In genomic region chr13:110302154-110302553, GRCh38 we compare ENCODE assay signal across 18 cellular contexts. TPM values are rescaled to one million over a fixed set of nuclear protein-coding genes. Genes with fewer than 3 reads are reported as not detected.
DNase-seq lines count a peak whose midpoint lies in the region; ATAC-seq and TF ChIP-seq lines count a peak whose summit lies in the region.
"Had no signal": no experiment of that assay in that cellular context is flagged by ENCODE, and none has a peak within 500 bp of the region (broad histone marks: within the 10 kb centered on the region; RNA-seq: fewer than 3 reads in every experiment).

No MANE protein-coding gene starts in this region.

- POLR2A ChIA-PET in MCF 10A (lab: Yijun Ruan, JAX) = no interaction called here
- POLR2A ChIA-PET in CD8-positive, alpha-beta T cell (lab: Charles Lee) = no interaction called here

- in situ Hi-C loops in transverse colon (cut with MboI; ENCODE audit: low pct_ligation_motif_present in 1 of 4, low pct_unique_long_range_greater_than_20kb in 1 of 4, low sequenced_read_pairs in 3 of 4) = no loop called here

- H3K9me3 Mint-ChIP-seq in MCF 10A (ENCODE audit: unreplicated experiment) (no peaks in the 10 kb centered on the region), glutamatergic neuron (ENCODE audit: unreplicated experiment) (no peaks in the 10 kb centered on the region), osteocyte (ENCODE audit: unreplicated experiment) (no peaks in the 10 kb centered on the region)
- H3K9me3 Mint-ChIP-seq in CD8-positive, alpha-beta T cell = no peaks in the 10 kb centered on the region
- H3K9me3 Mint-ChIP-seq: activated T-helper 2 cell treated with anti-CD3 and anti-CD28 coated beads, Interferon-gamma antibody, Interleukin-2, Interleukin-4, amounts not matched to agents 10 μg/mL and 5 μg/mL and 100 μg/mL, durations not matched to agents 14 hours and 24 hours and 36 hours; CD4-positive, CD25-positive, alpha-beta regulatory T cell; dendritic cell treated with granulocyte-macrophage colony-stimulating factor and Interleukin-4, amounts not matched to agents 40 ng/mL and 50 ng/mL, for 4 days had no signal

- TF ChIP-seq POLR2A in breast epithelium (IDR thresholded peaks at IDR 0.05) (no peak), transverse colon (IDR thresholded peaks at IDR 0.05) (no peak)

- H3K4me3 ChIP-seq in breast epithelium (peak overlapping the region in 1 of 3 donors; percentile 43), transverse colon (no peak overlapping the region)
- H3K4me3 ChIP-seq in effector memory CD4-positive, alpha-beta T cell (ENCODE audit: insufficient read depth, low read depth, low read length, poor library complexity, severe bottlenecking) = no peak overlapping the region
- no peak overlapping the region for H3K4me3 ChIP-seq in CD8-positive, alpha-beta T cell (ENCODE audit: low read depth, low read length)
- H3K4me3 ChIP-seq: ovary had no signal

- no peak for TF ChIP-seq EP300 in transverse colon (IDR thresholded peaks at IDR 0.05; ENCODE audit: low read depth)

- H3K27me3 Mint-ChIP-seq in MCF 10A (ENCODE audit: insufficient read depth, unreplicated experiment) = no peaks in the 10 kb centered on the region
- peaks cover 11% of the 10 kb centered on the region for H3K27me3 Mint-ChIP-seq in glutamatergic neuron (ENCODE audit: unreplicated experiment)
- no peaks in the 10 kb centered on the region for H3K27me3 Mint-ChIP-seq in osteocyte (ENCODE audit: unreplicated experiment)
- H3K27me3 Mint-ChIP-seq in CD8-positive, alpha-beta T cell (ENCODE audit: low read depth) = peaks cover 49% of the 10 kb centered on the region

- H3K4me1 Mint-ChIP-seq in MCF 10A (ENCODE audit: insufficient read depth, unreplicated experiment) (peaks cover 19% of the 10 kb centered on the region), glutamatergic neuron (ENCODE audit: low read depth, unreplicated experiment) (peaks cover 29% of the 10 kb centered on the region), osteocyte (ENCODE audit: unreplicated experiment) (peaks cover 73% of the 10 kb centered on the region)
- no peaks in the 10 kb centered on the region for H3K4me1 Mint-ChIP-seq in CD8-positive, alpha-beta T cell (ENCODE audit: low read depth)

- H3K27me3 ChIP-seq in breast epithelium = peaks cover 0 to 5% of the 10 kb centered on the region in 2 donors
- peaks cover 27% of the 10 kb centered on the region for H3K27me3 ChIP-seq in transverse colon
- peaks cover 3% of the 10 kb centered on the region for H3K27me3 ChIP-seq in effector memory CD4-positive, alpha-beta T cell (replicated peaks; ENCODE audit: control insufficient read depth, insufficient read depth, low read length, poor library complexity, severe bottlenecking)
- no peaks in the 10 kb centered on the region for H3K27me3 ChIP-seq in CD8-positive, alpha-beta T cell (ENCODE audit: insufficient read depth, low read length)
- H3K27me3 ChIP-seq: ovary had no signal

- H3K27ac ChIP-seq in breast epithelium = peak overlapping the region; percentile 52 to 58
- H3K27ac ChIP-seq in transverse colon = peak overlapping the region; percentile 88 to 98 (median 94)
- H3K27ac ChIP-seq in effector memory CD4-positive, alpha-beta T cell (ENCODE audit: insufficient read depth, low read length, poor library complexity, severe bottlenecking) = no peak overlapping the region
- H3K27ac ChIP-seq in CD8-positive, alpha-beta T cell (ENCODE audit: low read depth, low read length) = no peak overlapping the region

- TF ChIP-seq CTCF in breast epithelium (IDR thresholded peaks at IDR 0.05) = no peak
- TF ChIP-seq CTCF in MCF 10A (IDR thresholded peaks at IDR 0.05; ENCODE audit: unreplicated experiment) = no peak
- TF ChIP-seq CTCF in glutamatergic neuron (IDR thresholded peaks at IDR 0.05; ENCODE audit: partially characterized antibody, unreplicated experiment) = no peak
- TF ChIP-seq CTCF in osteocyte (IDR thresholded peaks at IDR 0.05) = no peak
- TF ChIP-seq CTCF in transverse colon (IDR thresholded peaks at IDR 0.05) = no peak
- TF ChIP-seq CTCF in CD8-positive, alpha-beta T cell (IDR thresholded peaks at IDR 0.05) = no peak

- H3K4me1 ChIP-seq in breast epithelium (peaks cover 3 to 8% of the 10 kb centered on the region in 2 donors), transverse colon (peaks cover 0 to 49% (median 20%) of the 10 kb centered on the region in 4 donors)
- H3K4me1 ChIP-seq in effector memory CD4-positive, alpha-beta T cell (ENCODE audit: control insufficient read depth, insufficient read depth, low read length, poor library complexity, severe bottlenecking) = no peaks in the 10 kb centered on the region
- H3K4me1 ChIP-seq in CD8-positive, alpha-beta T cell (ENCODE audit: insufficient read depth, low read length) = no peaks in the 10 kb centered on the region

- BruUV-seq in MCF 10A (replicated peaks; lab: Mats Ljungman, UMichigan) = no TSS peak

- CTCF ChIA-PET in MCF 10A (lab: Yijun Ruan, JAX) = interaction anchor here (0.5 to 1.1 kb wide), 4 partner anchors 76 to 110 kb away, joined by 3 to 6 read pairs (median 3); no protein-coding TSS in a partner anchor
- CTCF ChIA-PET in CD8-positive, alpha-beta T cell (lab: Charles Lee) = no interaction called here

- DNase-seq in breast epithelium (ENCODE audit: low spot score in 2 of 2) (no peak), MCF 10A (ENCODE audit: unreplicated experiment) (no peak), glutamatergic neuron (no peak), osteocyte (ENCODE audit: extremely low spot score, unreplicated experiment) (no peak), transverse colon (no peak), middle frontal gyrus (ENCODE audit: extremely low spot score, low spot score) (no peak)
- DNase-seq in effector memory CD4-positive, alpha-beta T cell = no peak
- DNase-seq in CD8-positive, alpha-beta T cell = no peak
- DNase-seq: 8988T; activated CD8-positive, alpha-beta T cell treated with anti-CD3 and anti-CD28 coated beads, Interleukin-2, amount 10 ng/mL, durations not matched to agents 7 days and 5 days; CD4-positive, CD25-positive, alpha-beta regulatory T cell; DMS79; NCI-H526 treated with DMSO at 0.1 percent for 48 hours; PC-3; SK-N-SH had no signal

- H3K27ac Mint-ChIP-seq in MCF 10A (ENCODE audit: low read depth, unreplicated experiment) = no peak overlapping the region
- no peak overlapping the region for H3K27ac Mint-ChIP-seq in glutamatergic neuron (ENCODE audit: unreplicated experiment)
- H3K27ac Mint-ChIP-seq in osteocyte (ENCODE audit: unreplicated experiment) = peak overlapping the region; percentile 94
- H3K27ac Mint-ChIP-seq in CD8-positive, alpha-beta T cell = no peak overlapping the region
- H3K27ac Mint-ChIP-seq: activated CD8-positive, alpha-beta T cell treated with anti-CD3 and anti-CD28 coated beads, Interleukin-2, amount 10 ng/mL, durations not matched to agents 7 days and 5 days; activated T-helper 2 cell treated with anti-CD3 and anti-CD28 coated beads, Interferon-gamma antibody, Interleukin-2, Interleukin-4, amounts not matched to agents 10 μg/mL and 5 μg/mL and 100 μg/mL, durations not matched to agents 14 hours and 24 hours and 36 hours; CD4-positive, CD25-positive, alpha-beta regulatory T cell; dendritic cell treated with granulocyte-macrophage colony-stimulating factor and Interleukin-4, amounts not matched to agents 40 ng/mL and 50 ng/mL, for 4 days had no signal

- H3K36me3 ChIP-seq in breast epithelium (no peaks in the 10 kb centered on the region), transverse colon (no peaks in the 10 kb centered on the region)
- no peaks in the 10 kb centered on the region for H3K36me3 ChIP-seq in effector memory CD4-positive, alpha-beta T cell (ENCODE audit: control insufficient read depth, insufficient read depth, low read length)
- no peaks in the 10 kb centered on the region for H3K36me3 ChIP-seq in CD8-positive, alpha-beta T cell (ENCODE audit: insufficient read depth, low read length)
- H3K36me3 ChIP-seq: ovary had no signal

- no peak overlapping the region for H3K4me3 Mint-ChIP-seq in MCF 10A (ENCODE audit: unreplicated experiment)
- peak overlapping the region; percentile 7 for H3K4me3 Mint-ChIP-seq in glutamatergic neuron (ENCODE audit: unreplicated experiment)
- peak overlapping the region; percentile 46 for H3K4me3 Mint-ChIP-seq in osteocyte (ENCODE audit: unreplicated experiment)
- H3K4me3 Mint-ChIP-seq in CD8-positive, alpha-beta T cell = no peak overlapping the region
- H3K4me3 Mint-ChIP-seq: activated CD8-positive, alpha-beta T cell treated with anti-CD3 and anti-CD28 coated beads, Interleukin-2, amount 10 ng/mL, durations not matched to agents 7 days and 5 days; dendritic cell treated with granulocyte-macrophage colony-stimulating factor and Interleukin-4, amounts not matched to agents 40 ng/mL and 50 ng/mL, for 4 days had no signal

- 75% methylated on average over 3 to 7 of the region's 7 CpGs for WGBS in transverse colon (ENCODE audit: low coverage in 1 of 2), 2 donors

- no peaks in the 10 kb centered on the region for H3K9me3 ChIP-seq in breast epithelium
- H3K9me3 ChIP-seq in transverse colon = no peaks in the 10 kb centered on the region
- H3K9me3 ChIP-seq in effector memory CD4-positive, alpha-beta T cell (ENCODE audit: control insufficient read depth, low read length) = no peaks in the 10 kb centered on the region
- no peaks in the 10 kb centered on the region for H3K9me3 ChIP-seq in CD8-positive, alpha-beta T cell (ENCODE audit: low read length)
- H3K9me3 ChIP-seq: ovary, SK-N-SH had no signal

- no peaks in the 10 kb centered on the region for H3K36me3 Mint-ChIP-seq in MCF 10A (ENCODE audit: insufficient read depth, unreplicated experiment)
- H3K36me3 Mint-ChIP-seq in glutamatergic neuron (ENCODE audit: unreplicated experiment) = no peaks in the 10 kb centered on the region
- H3K36me3 Mint-ChIP-seq in osteocyte (ENCODE audit: unreplicated experiment) = peaks cover 45% of the 10 kb centered on the region
- H3K36me3 Mint-ChIP-seq in CD8-positive, alpha-beta T cell = no peaks in the 10 kb centered on the region
- H3K36me3 Mint-ChIP-seq: CD4-positive, CD25-positive, alpha-beta regulatory T cell had no signal

- intact Hi-C loops in breast epithelium (cut with DNase I; ENCODE audit: low total_unique reads) (no loop called here), MCF 10A (cut with micrococcal nuclease) (no loop called here), transverse colon (cut with DNase I; ENCODE audit: low total_unique reads) (loop anchor here (10.0 kb wide), 2 partner anchors 77 to 113 kb away; no protein-coding TSS in a partner anchor)
- intact Hi-C loops in CD8-positive, alpha-beta T cell (cut with DNase I, micrococcal nuclease) = no loop called here

- ATAC-seq in CD8-positive, alpha-beta T cell = no peak
- ATAC-seq: activated CD8-positive, alpha-beta T cell treated with anti-CD3 and anti-CD28 coated beads, Interleukin-2, amount 10 ng/mL, durations not matched to agents 7 days and 5 days; PC-3 had no signal

RNA-seq across cellular contexts. Expression of gene COL4A1, which starts 4.8 kb away (rescaled TPM):
- 1,000 to 10,000 TPM in 1 of 3 donors, 100 to 1,000 TPM in 2; 118 to 1,008 (median 370) TPM for total RNA-seq in breast epithelium
- 25.9 and 42.1 TPM in 2 replicates for total RNA-seq in MCF 10A (2022)
- total RNA-seq in glutamatergic neuron (ENCODE audit: unreplicated experiment) = 14.6 TPM
- 3,181 and 3,589 TPM in 2 replicates for total RNA-seq in osteocyte
- 100 to 1,000 TPM in 2 of 4 donors, 10 to 100 TPM in 2; 46.4 to 180 (median 99.2) TPM for total RNA-seq in transverse colon
- total RNA-seq in CD8-positive, alpha-beta T cell = not detected
- total RNA-seq: activated CD8-positive, alpha-beta T cell treated with anti-CD3 and anti-CD28 coated beads, Interleukin-2, amount 10 ng/mL, durations not matched to agents 7 days and 5 days; activated T-helper 2 cell treated with anti-CD3 and anti-CD28 coated beads, Interferon-gamma antibody, Interleukin-2, Interleukin-4, amounts not matched to agents 10 μg/mL and 5 μg/mL and 100 μg/mL, durations not matched to agents 14 hours and 24 hours and 36 hours; CD4-positive, CD25-positive, alpha-beta regulatory T cell had no signal

RNA-seq across cellular contexts. Expression of gene COL4A2, which starts 4.9 kb away (rescaled TPM):
- total RNA-seq in breast epithelium (100 to 1,000 TPM; 107 to 841 (median 307) TPM), MCF 10A (2022) (54.6 and 66.0 TPM in 2 replicates), glutamatergic neuron (ENCODE audit: unreplicated experiment) (60.9 TPM), osteocyte (2,001 and 2,067 TPM in 2 replicates), transverse colon (100 to 1,000 TPM in 2 of 4 donors, 10 to 100 TPM in 2; 75.1 to 322 (median 115) TPM)
- total RNA-seq in CD8-positive, alpha-beta T cell = not detected
- total RNA-seq: activated CD8-positive, alpha-beta T cell treated with anti-CD3 and anti-CD28 coated beads, Interleukin-2, amount 10 ng/mL, durations not matched to agents 7 days and 5 days; activated T-helper 2 cell treated with anti-CD3 and anti-CD28 coated beads, Interferon-gamma antibody, Interleukin-2, Interleukin-4, amounts not matched to agents 10 μg/mL and 5 μg/mL and 100 μg/mL, durations not matched to agents 14 hours and 24 hours and 36 hours; CD4-positive, CD25-positive, alpha-beta regulatory T cell had no signal

Comparison
In these comparisons a context has a peak if more than half of its experiments do, and no peak if none do; other contexts are left out.
1. H3K27ac ChIP-seq: peak in breast epithelium (2 of 2) and transverse colon (4 of 4); none in effector memory CD4-positive, alpha-beta T cell (single experiment) and CD8-positive, alpha-beta T cell (single experiment).
2. H3K4me3 Mint-ChIP-seq: peak in glutamatergic neuron (single experiment) and osteocyte (single experiment); none in MCF 10A (single experiment) and CD8-positive, alpha-beta T cell (single experiment).
3. RNA of gene COL4A1, which starts 4.8 kb away (total RNA-seq): 3,181 to 3,589 TPM in osteocyte, 118 to 1,008 TPM in breast epithelium, 46.4 to 180 TPM in transverse colon, 25.9 to 42.1 TPM in MCF 10A and 14.6 TPM in glutamatergic neuron (single experiment); not detected in CD8-positive, alpha-beta T cell; every median in the first group is over 10 times any median in the second.
4. RNA of gene COL4A2, which starts 4.9 kb away (total RNA-seq): 2,001 to 2,067 TPM in osteocyte, 107 to 841 TPM in breast epithelium, 75.1 to 322 TPM in transverse colon, 54.6 to 66.0 TPM in MCF 10A and 60.9 TPM in glutamatergic neuron (single experiment); not detected in CD8-positive, alpha-beta T cell; every median in the first group is over 10 times any median in the second.